10 cellular contexts compared by ENCODE assay signal in the genomic region with DNA sequence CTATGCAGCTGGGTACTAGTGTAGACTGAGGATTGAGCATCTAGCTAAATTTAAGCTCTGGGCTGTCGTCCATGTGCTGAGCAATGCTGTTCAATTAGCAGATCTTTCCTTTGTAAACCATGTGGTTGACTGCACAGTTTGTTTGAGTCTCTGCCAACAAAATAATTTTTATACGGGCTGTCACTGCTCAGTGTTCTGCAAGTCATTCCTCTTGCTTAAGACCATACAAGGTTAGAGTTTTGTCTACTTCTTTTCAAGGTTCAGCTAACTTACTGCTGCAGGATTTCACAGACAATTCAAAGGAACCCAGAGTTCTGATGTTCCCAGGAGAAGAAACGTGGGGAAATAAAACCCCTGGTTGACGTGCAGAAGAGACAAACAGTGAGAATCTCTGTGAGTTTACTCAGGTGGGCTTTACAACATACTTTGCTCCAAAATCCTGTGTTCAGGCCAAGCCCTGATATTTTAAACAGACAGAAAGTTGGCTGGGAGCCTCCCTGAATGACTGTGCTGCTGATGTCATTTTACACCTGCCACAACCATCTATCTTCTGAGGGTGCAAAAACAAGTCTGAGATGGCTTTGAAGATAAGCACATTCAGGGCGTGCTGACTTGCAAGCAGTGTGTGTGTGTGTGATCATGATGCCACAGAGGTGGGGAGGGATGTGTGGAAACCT.
DNase-seq lines count a peak whose midpoint lies in the region; FAIRE-seq and TF ChIP-seq lines count a peak whose summit lies in the region.
"Had no signal": no experiment of that assay in that cellular context is flagged by ENCODE, and none has a peak within 500 bp of the region (broad histone marks: within the 10 kb centered on the region; RNA-seq: fewer than 3 reads in every experiment).

No MANE protein-coding gene starts in this region.

- H3K9ac ChIP-seq in astrocyte (ENCODE audit: low read length): peak overlapping the region; percentile 56

- H3K9me3 Mint-ChIP-seq in astrocyte (ENCODE audit: unreplicated experiment) (peaks cover 4% of the 10 kb centered on the region), progenitor cell of endocrine pancreas (ENCODE audit: low read depth) (no peaks in the 10 kb centered on the region)

- peak overlapping the region; percentile 72 for H3K4me2 ChIP-seq in astrocyte (ENCODE audit: low read length)

- no peaks in the 10 kb centered on the region for H3K36me3 Mint-ChIP-seq in astrocyte (ENCODE audit: low read depth, unreplicated experiment)
- H3K36me3 Mint-ChIP-seq in progenitor cell of endocrine pancreas (ENCODE audit: insufficient read depth): no peaks in the 10 kb centered on the region

- DNase-seq in AG10803 (ENCODE audit: low read depth) (peak; percentile 97), KBM-7 (peak; percentile 37), astrocyte (ENCODE audit: low read depth) (peak; percentile 99), iPS-NIHi11 (ENCODE audit: low spot score) (peak; percentile 33), stromal cell of bone marrow (ENCODE audit: low read depth) (peak; percentile 94), DMS79 treated with DMSO at 0.1 percent for 48 hours (lab: John Stamatoyannopoulos, UW) (no peak), progenitor cell of endocrine pancreas (ENCODE audit: low spot score, unreplicated experiment) (no peak), activated gamma-delta T cell treated with Interleukin-2 at 50 U/mL for 16 hours (no peak)

- no peaks in the 10 kb centered on the region for H3K36me3 ChIP-seq in astrocyte (ENCODE audit: insufficient read depth, low read length)
- H3K36me3 ChIP-seq: tibial nerve had no signal

- peaks cover 24% of the 10 kb centered on the region for H3K4me1 ChIP-seq in astrocyte (ENCODE audit: insufficient read depth, low read length)

- no peak overlapping the region for H3K4me3 Mint-ChIP-seq in astrocyte (ENCODE audit: unreplicated experiment)
- H3K4me3 Mint-ChIP-seq in progenitor cell of endocrine pancreas (ENCODE audit: low read depth): no peak overlapping the region

- H3K27me3 ChIP-seq in astrocyte (ENCODE audit: insufficient read depth, low read length): no peaks in the 10 kb centered on the region
- H3K27me3 ChIP-seq: tibial nerve had no signal

- no peaks in the 10 kb centered on the region for H3K79me2 ChIP-seq in astrocyte (ENCODE audit: insufficient read depth, low read length)

- H3K27ac ChIP-seq in astrocyte (ENCODE audit: low read depth, low read length): peak overlapping the region; percentile 73
- H3K27ac ChIP-seq: tibial nerve had no signal

- in situ Hi-C loops in KBM-7 (cut with MboI; ENCODE audit: low pct_unique_long_range_greater_than_20kb, low sequenced_read_pairs): no loop called here

- H3K9me3 ChIP-seq in astrocyte (ENCODE audit: insufficient read depth, low read depth, low read length): no peaks in the 10 kb centered on the region
- H3K9me3 ChIP-seq: tibial nerve had no signal

- H3K27me3 Mint-ChIP-seq in astrocyte (ENCODE audit: low read depth, unreplicated experiment) (peaks cover 5% of the 10 kb centered on the region), progenitor cell of endocrine pancreas (peaks cover 38% of the 10 kb centered on the region)

- H3K4me1 Mint-ChIP-seq in astrocyte (ENCODE audit: low read depth, unreplicated experiment) (peaks cover 28% of the 10 kb centered on the region), progenitor cell of endocrine pancreas (ENCODE audit: low read depth) (peaks cover 1% of the 10 kb centered on the region)

- TF ChIP-seq CTCF in AG10803 (conservative IDR thresholded peaks at IDR 0.05; ENCODE audit: low read length) (no peak), astrocyte (IDR thresholded peaks at IDR 0.05; ENCODE audit: insufficient read depth, low read depth, low read length) (no peak), progenitor cell of endocrine pancreas (IDR thresholded peaks at IDR 0.05; ENCODE audit: unreplicated experiment) (no peak)

- FAIRE-seq in astrocyte (lab: Jason Lieb, UNC): peak; percentile 96

- no peaks in the 10 kb centered on the region for H4K20me1 ChIP-seq in astrocyte (ENCODE audit: insufficient read depth, low read length)

- H3K27ac Mint-ChIP-seq in astrocyte (ENCODE audit: unreplicated experiment) (no peak overlapping the region), progenitor cell of endocrine pancreas (no peak overlapping the region)

- no peak overlapping the region for H2AFZ ChIP-seq in astrocyte (ENCODE audit: low read depth, low read length)

- H3K4me3 ChIP-seq in AG10803 (ENCODE audit: low read length) (no peak overlapping the region), astrocyte (ENCODE audit: insufficient read depth, low read depth, low read length) (no peak overlapping the region)
- H3K4me3 ChIP-seq: dorsolateral prefrontal cortex, tibial nerve had no signal

Comparison
In these comparisons a context has a peak if more than half of its experiments do, and no peak if none do; other contexts are left out.
1. DNase-seq: peak in AG10803 (single experiment), KBM-7 (single experiment), astrocyte (single experiment), iPS-NIHi11 (single experiment) and stromal cell of bone marrow (single experiment); none in DMS79 treated with DMSO at 0.1 percent for 48 hours (single experiment), progenitor cell of endocrine pancreas (single experiment) and activated gamma-delta T cell treated with Interleukin-2 at 50 U/mL for 16 hours (single experiment).